In the genomic region with DNA sequence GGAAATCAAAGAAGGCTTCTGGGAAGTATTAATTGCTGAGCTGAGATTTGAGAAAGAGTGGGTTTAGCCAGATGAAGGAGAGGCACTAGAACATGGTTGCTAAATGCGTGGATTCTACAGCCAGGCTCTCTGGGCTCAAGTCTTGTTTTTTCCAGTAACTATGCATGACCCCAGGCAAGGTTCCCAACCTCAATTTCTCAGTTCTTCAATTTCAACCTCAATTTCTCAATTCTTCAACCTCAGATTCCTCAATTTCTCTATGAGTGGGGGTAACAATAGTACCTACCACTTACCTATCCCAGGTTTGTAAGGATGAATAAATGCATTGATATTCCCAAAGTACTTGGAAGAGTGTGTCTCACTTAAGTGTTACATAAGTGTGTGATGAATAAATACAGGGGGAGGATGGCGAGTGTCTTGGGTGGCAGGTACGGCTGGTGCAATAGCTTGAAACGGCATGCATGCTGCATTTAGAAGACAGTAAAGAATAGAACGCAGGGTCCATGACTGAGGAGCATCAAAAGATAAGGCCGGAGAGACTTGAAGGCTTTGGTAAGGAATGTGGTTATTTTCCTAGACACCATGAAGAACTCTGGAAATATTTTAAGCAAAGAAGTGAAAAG, we compare ENCODE assay signal across 16 cellular contexts.
DNase-seq lines count a peak whose midpoint lies in the region; ATAC-seq and TF ChIP-seq lines count a peak whose summit lies in the region.
"Had no signal": no experiment of that assay in that cellular context is flagged by ENCODE, and none has a peak within 500 bp of the region (broad histone marks: within the 10 kb centered on the region; RNA-seq: fewer than 3 reads in every experiment).

No MANE protein-coding gene starts in this region.

- peaks cover 6 to 10% of the 10 kb centered on the region in 2 donors for H3K9me3 Mint-ChIP-seq in stimulated activated naive B cell treated with anti-CD40 and anti-IgM and Interleukin-4, amounts not matched to agents 10 μg/mL and 1 μg/mL and 100 μg/mL, for 72 hours
- H3K9me3 Mint-ChIP-seq: T-cell had no signal

- H4K20me1 ChIP-seq in OCI-LY7 (ENCODE audit: insufficient read depth, low read length), result no peaks in the 10 kb centered on the region

- peak overlapping the region; percentile 9 to 23 for H3K4me3 Mint-ChIP-seq in stimulated activated naive B cell treated with anti-CD40 and anti-IgM and Interleukin-4, amounts not matched to agents 10 μg/mL and 1 μg/mL and 100 μg/mL, for 72 hours
- H3K4me3 Mint-ChIP-seq: T-cell had no signal

- ATAC-seq in heart left ventricle, result peak in 3 of 4 donors; percentile 26 to 63 (median 36)
- ATAC-seq in HG02885 (IDR thresholded peaks at IDR 0.05; ENCODE audit: poor library complexity, unreplicated experiment), result peak; percentile 45
- peak; percentile 60 to 66 for ATAC-seq in stimulated activated naive B cell treated with anti-CD40 and anti-IgM and Interleukin-4, amounts not matched to agents 10 μg/mL and 1 μg/mL and 100 μg/mL, for 72 hours (replicated peaks)
- no peak for ATAC-seq in GM18870 (IDR thresholded peaks at IDR 0.05; ENCODE audit: unreplicated experiment)
- ATAC-seq: T-cell had no signal

- H3K27ac ChIP-seq in heart left ventricle (peak overlapping the region in 1 of 12 donors; percentile 51), OCI-LY7 (ENCODE audit: low read depth, low read length, poor library complexity, severe bottlenecking) (peak overlapping the region; percentile 87)
- H3K27ac ChIP-seq: ascending aorta, parathyroid adenoma had no signal

- no peaks in the 10 kb centered on the region for H3K27me3 Mint-ChIP-seq in stimulated activated naive B cell treated with anti-CD40 and anti-IgM and Interleukin-4, amounts not matched to agents 10 μg/mL and 1 μg/mL and 100 μg/mL, for 72 hours
- H3K27me3 Mint-ChIP-seq: T-cell had no signal

- intact Hi-C loops in heart left ventricle (cut with DNase I) (no loop called here), cardiac septum (cut with DNase I) (no loop called here), OCI-LY7 (cut with micrococcal nuclease; ENCODE audit: unreplicated experiment) (no loop called here)

- no peak for DNase-seq in heart left ventricle
- DNase-seq in cardiac septum (ENCODE audit: low spot score), result no peak
- peak; percentile 51 for DNase-seq in OCI-LY7 (ENCODE audit: low spot score)
- no peak for DNase-seq in stimulated activated naive B cell treated with anti-CD40 and anti-IgM and Interleukin-4, amounts not matched to agents 10 μg/mL and 1 μg/mL and 100 μg/mL, for 72 hours
- DNase-seq in superior temporal gyrus (ENCODE audit: extremely low spot score), result no peak
- no peak for DNase-seq in NCI-H1436 (lab: John Stamatoyannopoulos, UW)
- DNase-seq: activated CD4-positive, alpha-beta T cell treated with anti-CD3 and anti-CD28 coated beads for 4 hours; DMS 273 treated with DMSO at 0.1 percent for 48 hours; NCI-H2171; OCI-M1; stimulated activated CD8-positive, alpha-beta memory T cell treated with anti-CD3 and anti-CD28 coated beads, Interleukin-4, amount 100 ng/mL, for 48 hours; T-cell had no signal

- H3K4me1 ChIP-seq in heart left ventricle, result peaks cover 0 to 48% (median 0%) of the 10 kb centered on the region in 12 donors
- H3K4me1 ChIP-seq in OCI-LY7 (ENCODE audit: insufficient read depth, low read length, poor library complexity, severe bottlenecking), result peaks cover 73% of the 10 kb centered on the region
- H3K4me1 ChIP-seq: ascending aorta, parathyroid adenoma had no signal

- no peaks in the 10 kb centered on the region for H3K9me2 ChIP-seq in OCI-LY7 (ENCODE audit: insufficient read depth, low read length)

- WGBS in heart left ventricle, 4 donors, result 90 to 94% (median 93%) methylated on average over 6 of the region's 6 CpGs

- H3K27me3 ChIP-seq in heart left ventricle, result peaks cover 0 to 7% (median 0%) of the 10 kb centered on the region in 9 donors
- H3K27me3 ChIP-seq: ascending aorta had no signal

- BruUV-seq in OCI-LY7 (replicated peaks; lab: Mats Ljungman, UMichigan), result no TSS peak

- no peak for TF ChIP-seq CTCF in heart left ventricle (IDR thresholded peaks at IDR 0.05)
- TF ChIP-seq CTCF in OCI-LY7 (conservative IDR thresholded peaks at IDR 0.05; ENCODE audit: low read length), result no peak

- POLR2A ChIA-PET in OCI-LY7 (lab: Charles Lee), result interaction anchor here (0.7 to 3.5 kb wide), 9 partner anchors 14 to 91 kb away, joined by 3 to 30 read pairs (median 3); no protein-coding TSS in a partner anchor

- peaks cover 51 to 75% of the 10 kb centered on the region in 2 donors for H3K4me1 Mint-ChIP-seq in stimulated activated naive B cell treated with anti-CD40 and anti-IgM and Interleukin-4, amounts not matched to agents 10 μg/mL and 1 μg/mL and 100 μg/mL, for 72 hours

- CTCF ChIA-PET in OCI-LY7 (lab: Charles Lee; ENCODE audit: unreplicated experiment), result no interaction called here

- H3K4me3 ChIP-seq in heart left ventricle, result no peak overlapping the region
- peak overlapping the region; percentile 14 for H3K4me3 ChIP-seq in OCI-LY7 (ENCODE audit: low read depth, low read length, poor library complexity, severe bottlenecking)
- H3K4me3 ChIP-seq: ascending aorta had no signal

- no peaks in the 10 kb centered on the region for H3K79me2 ChIP-seq in OCI-LY7 (ENCODE audit: insufficient read depth, low read depth, low read length)
- H3K79me2 ChIP-seq: parathyroid adenoma had no signal

- H3K9me3 ChIP-seq in heart left ventricle (no peaks in the 10 kb centered on the region), OCI-LY7 (ENCODE audit: low read length) (no peaks in the 10 kb centered on the region)
- H3K9me3 ChIP-seq: ascending aorta had no signal

- peak overlapping the region; percentile 87 for H2AFZ ChIP-seq in OCI-LY7 (ENCODE audit: low read length)
- H2AFZ ChIP-seq: parathyroid adenoma had no signal

- no peaks in the 10 kb centered on the region for H3K36me3 ChIP-seq in heart left ventricle
- no peaks in the 10 kb centered on the region for H3K36me3 ChIP-seq in OCI-LY7 (ENCODE audit: insufficient read depth, low read length)
- H3K36me3 ChIP-seq: ascending aorta had no signal

- no peak for TF ChIP-seq POLR2A in heart left ventricle (IDR thresholded peaks at IDR 0.05)

- H3K36me3 Mint-ChIP-seq in stimulated activated naive B cell treated with anti-CD40 and anti-IgM and Interleukin-4, amounts not matched to agents 10 μg/mL and 1 μg/mL and 100 μg/mL, for 72 hours, result peaks cover 11 to 16% of the 10 kb centered on the region in 2 donors
- H3K36me3 Mint-ChIP-seq: T-cell had no signal

- peak overlapping the region; percentile 60 for H3K27ac Mint-ChIP-seq in stimulated activated naive B cell treated with anti-CD40 and anti-IgM and Interleukin-4, amounts not matched to agents 10 μg/mL and 1 μg/mL and 100 μg/mL, for 72 hours

- H3K4me2 ChIP-seq in OCI-LY7 (ENCODE audit: low read length), result peak overlapping the region; percentile 61
